In the genomic region with DNA sequence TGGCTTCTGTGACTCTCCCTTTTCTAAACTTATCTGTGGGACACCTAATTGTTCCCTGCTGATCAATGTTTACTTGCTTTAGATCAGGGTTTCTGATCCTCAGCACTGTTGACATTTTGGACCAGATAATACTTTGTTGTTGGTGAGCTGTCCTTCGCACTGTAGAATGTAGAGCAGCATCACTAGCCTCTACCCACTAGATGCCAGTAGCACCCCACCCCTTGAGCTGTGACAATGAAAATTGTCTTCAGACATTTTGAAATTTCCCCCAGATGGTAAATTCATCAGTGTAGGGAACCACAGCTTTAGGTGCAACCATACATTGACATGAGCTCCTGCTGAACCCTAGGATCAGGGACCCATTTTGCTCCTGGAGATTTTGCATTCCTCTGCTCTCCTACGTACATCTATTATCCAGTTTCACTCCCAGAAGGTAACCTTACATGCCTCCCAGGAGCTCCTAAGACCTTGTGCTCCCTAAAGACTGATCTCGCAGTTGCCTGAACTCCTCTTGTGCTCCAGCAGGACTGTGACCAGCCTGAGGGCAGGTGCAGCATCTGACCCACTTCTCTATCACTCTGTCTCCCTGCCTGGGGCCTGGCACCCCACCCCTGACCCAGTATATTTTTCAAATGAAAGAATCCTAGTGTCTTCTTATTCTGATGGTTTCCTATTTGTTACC, we compare ENCODE assay signal across 1 cellular context.
TF ChIP-seq lines count a peak whose summit lies in the region.

No MANE protein-coding gene starts in this region.

TF ChIP-seq in HepG2, 621 proteins besides CTCF, POLR2A, EP300 and RAD21 (continued from another document):
- no peak for TF ChIP-seq DR1 (CRISPR knock-in tag; IDR thresholded peaks at IDR 0.05)
- TF ChIP-seq, protein P1, sequence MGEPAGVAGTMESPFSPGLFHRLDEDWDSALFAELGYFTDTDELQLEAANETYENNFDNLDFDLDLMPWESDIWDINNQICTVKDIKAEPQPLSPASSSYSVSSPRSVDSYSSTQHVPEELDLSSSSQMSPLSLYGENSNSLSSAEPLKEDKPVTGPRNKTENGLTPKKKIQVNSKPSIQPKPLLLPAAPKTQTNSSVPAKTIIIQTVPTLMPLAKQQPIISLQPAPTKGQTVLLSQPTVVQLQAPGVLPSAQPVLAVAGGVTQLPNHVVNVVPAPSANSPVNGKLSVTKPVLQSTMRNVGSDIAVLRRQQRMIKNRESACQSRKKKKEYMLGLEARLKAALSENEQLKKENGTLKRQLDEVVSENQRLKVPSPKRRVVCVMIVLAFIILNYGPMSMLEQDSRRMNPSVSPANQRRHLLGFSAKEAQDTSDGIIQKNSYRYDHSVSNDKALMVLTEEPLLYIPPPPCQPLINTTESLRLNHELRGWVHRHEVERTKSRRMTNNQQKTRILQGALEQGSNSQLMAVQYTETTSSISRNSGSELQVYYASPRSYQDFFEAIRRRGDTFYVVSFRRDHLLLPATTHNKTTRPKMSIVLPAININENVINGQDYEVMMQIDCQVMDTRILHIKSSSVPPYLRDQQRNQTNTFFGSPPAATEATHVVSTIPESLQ (CRISPR knock-in tag; conservative IDR thresholded peaks at IDR 0.05) = no peak
- no peak for TF ChIP-seq ELF4 (CRISPR knock-in tag; IDR thresholded peaks at IDR 0.05; ENCODE audit: borderline replicate concordance)
- no peak for TF ChIP-seq CREB1 (IDR thresholded peaks at IDR 0.05)
- TF ChIP-seq CREB1 (CRISPR knock-in tag; IDR thresholded peaks at IDR 0.05) = no peak
- no peak for TF ChIP-seq ZNF562 (CRISPR knock-in tag; IDR thresholded peaks at IDR 0.05; ENCODE audit: borderline replicate concordance)
- no peak for TF ChIP-seq ZKSCAN1 (IDR thresholded peaks at IDR 0.05; ENCODE audit: low read length)
- TF ChIP-seq PRPF4 (IDR thresholded peaks at IDR 0.05; ENCODE audit: low read depth, low read length, poor library complexity, severe bottlenecking) = no peak
- TF ChIP-seq, protein P2, sequence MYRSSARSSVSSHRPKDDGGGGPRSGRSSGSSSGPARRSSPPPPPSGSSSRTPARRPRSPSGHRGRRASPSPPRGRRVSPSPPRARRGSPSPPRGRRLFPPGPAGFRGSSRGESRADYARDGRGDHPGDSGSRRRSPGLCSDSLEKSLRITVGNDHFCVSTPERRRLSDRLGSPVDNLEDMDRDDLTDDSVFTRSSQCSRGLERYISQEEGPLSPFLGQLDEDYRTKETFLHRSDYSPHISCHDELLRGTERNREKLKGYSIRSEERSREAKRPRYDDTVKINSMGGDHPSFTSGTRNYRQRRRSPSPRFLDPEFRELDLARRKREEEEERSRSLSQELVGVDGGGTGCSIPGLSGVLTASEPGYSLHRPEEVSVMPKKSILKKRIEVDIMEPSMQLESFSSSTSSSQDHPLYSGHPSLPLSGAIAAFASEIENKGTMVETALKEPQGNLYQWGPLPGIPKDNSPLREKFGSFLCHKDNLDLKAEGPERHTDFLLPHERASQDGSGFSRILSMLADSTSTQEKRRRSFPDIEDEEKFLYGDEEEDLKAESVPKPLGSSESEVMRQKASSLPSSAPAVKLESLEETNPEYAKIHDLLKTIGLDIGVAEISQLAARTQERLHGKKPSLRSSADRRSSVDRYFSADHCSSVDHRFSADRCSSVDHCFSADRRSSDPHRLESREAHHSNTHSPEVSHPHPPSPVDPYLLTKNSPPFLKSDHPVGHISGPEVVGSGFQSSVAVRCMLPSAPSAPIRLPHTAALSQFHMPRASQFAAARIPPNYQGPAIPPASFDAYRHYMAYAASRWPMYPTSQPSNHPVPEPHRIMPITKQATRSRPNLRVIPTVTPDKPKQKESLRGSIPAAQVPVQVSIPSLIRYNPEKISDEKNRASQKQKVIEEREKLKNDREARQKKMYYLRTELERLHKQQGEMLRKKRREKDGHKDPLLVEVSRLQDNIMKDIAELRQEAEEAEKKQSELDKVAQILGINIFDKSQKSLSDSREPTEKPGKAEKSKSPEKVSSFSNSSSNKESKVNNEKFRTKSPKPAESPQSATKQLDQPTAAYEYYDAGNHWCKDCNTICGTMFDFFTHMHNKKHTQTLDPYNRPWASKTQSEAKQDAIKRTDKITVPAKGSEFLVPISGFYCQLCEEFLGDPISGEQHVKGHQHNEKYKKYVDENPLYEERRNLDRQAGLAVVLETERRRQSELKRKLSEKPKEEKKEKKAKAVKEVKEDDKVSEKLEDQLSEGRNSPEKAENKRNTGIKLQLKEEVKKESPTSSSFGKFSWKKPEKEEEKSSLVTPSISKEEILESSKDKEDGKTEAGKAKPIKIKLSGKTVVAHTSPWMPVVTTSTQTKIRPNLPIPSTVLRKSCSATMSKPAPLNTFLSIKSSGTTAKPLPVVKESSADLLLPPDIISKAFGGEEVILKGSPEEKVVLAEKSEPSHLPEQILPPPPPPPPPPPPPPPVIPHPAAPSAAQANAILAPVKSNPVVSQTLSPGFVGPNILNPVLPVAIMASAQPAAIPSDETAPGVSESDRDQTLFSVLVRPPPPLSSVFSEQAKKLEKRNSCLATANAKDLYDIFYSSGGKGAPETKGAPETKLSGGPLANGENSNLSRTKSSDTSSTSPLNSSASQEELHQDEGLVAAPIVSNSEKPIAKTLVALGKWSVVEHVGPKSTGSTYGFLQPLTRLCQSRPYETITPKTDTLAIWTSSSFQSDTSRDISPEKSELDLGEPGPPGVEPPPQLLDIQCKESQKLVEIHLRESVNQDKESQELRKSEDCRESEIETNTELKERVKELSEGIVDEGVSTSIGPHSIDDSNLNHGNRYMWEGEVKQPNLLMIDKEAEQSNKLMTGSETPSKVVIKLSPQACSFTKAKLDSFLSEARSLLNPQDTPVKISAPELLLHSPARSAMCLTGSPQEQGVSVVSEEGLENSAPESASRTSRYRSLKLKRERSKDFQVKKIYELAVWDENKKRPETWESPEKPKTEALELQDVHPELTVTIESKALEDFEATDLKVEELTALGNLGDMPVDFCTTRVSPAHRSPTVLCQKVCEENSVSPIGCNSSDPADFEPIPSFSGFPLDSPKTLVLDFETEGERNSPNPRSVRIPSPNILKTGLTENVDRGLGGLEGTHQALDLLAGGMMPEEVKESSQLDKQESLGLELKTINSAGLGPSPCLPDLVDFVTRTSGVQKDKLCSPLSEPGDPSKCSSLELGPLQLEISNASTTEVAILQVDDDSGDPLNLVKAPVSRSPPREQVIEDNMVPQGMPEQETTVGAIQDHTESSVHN (CRISPR knock-in tag; IDR thresholded peaks at IDR 0.05) = no peak
- TF ChIP-seq, protein P3, sequence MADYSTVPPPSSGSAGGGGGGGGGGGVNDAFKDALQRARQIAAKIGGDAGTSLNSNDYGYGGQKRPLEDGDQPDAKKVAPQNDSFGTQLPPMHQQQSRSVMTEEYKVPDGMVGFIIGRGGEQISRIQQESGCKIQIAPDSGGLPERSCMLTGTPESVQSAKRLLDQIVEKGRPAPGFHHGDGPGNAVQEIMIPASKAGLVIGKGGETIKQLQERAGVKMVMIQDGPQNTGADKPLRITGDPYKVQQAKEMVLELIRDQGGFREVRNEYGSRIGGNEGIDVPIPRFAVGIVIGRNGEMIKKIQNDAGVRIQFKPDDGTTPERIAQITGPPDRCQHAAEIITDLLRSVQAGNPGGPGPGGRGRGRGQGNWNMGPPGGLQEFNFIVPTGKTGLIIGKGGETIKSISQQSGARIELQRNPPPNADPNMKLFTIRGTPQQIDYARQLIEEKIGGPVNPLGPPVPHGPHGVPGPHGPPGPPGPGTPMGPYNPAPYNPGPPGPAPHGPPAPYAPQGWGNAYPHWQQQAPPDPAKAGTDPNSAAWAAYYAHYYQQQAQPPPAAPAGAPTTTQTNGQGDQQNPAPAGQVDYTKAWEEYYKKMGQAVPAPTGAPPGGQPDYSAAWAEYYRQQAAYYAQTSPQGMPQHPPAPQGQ (CRISPR knock-in tag; IDR thresholded peaks at IDR 0.05; ENCODE audit: borderline replicate concordance) = no peak
- TF ChIP-seq, protein P4, sequence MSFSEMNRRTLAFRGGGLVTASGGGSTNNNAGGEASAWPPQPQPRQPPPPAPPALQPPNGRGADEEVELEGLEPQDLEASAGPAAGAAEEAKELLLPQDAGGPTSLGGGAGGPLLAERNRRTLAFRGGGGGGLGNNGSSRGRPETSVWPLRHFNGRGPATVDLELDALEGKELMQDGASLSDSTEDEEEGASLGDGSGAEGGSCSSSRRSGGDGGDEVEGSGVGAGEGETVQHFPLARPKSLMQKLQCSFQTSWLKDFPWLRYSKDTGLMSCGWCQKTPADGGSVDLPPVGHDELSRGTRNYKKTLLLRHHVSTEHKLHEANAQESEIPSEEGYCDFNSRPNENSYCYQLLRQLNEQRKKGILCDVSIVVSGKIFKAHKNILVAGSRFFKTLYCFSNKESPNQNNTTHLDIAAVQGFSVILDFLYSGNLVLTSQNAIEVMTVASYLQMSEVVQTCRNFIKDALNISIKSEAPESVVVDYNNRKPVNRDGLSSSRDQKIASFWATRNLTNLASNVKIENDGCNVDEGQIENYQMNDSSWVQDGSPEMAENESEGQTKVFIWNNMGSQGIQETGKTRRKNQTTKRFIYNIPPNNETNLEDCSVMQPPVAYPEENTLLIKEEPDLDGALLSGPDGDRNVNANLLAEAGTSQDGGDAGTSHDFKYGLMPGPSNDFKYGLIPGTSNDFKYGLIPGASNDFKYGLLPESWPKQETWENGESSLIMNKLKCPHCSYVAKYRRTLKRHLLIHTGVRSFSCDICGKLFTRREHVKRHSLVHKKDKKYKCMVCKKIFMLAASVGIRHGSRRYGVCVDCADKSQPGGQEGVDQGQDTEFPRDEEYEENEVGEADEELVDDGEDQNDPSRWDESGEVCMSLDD (CRISPR knock-in tag; IDR thresholded peaks at IDR 0.05; ENCODE audit: borderline replicate concordance) = no peak
- TF ChIP-seq YY1 (IDR thresholded peaks at IDR 0.05; ENCODE audit: insufficient read depth, insufficient replicate concordance, low read depth, low read length) = no peak
- TF ChIP-seq ZNF335 (CRISPR knock-in tag; IDR thresholded peaks at IDR 0.05) = no peak
- no peak for TF ChIP-seq ZBTB21 (CRISPR knock-in tag; IDR thresholded peaks at IDR 0.05)
- TF ChIP-seq KLF13 (CRISPR knock-in tag; IDR thresholded peaks at IDR 0.05) = no peak
- no peak for TF ChIP-seq ZNF550 (CRISPR knock-in tag; IDR thresholded peaks at IDR 0.05; ENCODE audit: borderline replicate concordance)
- no peak for TF ChIP-seq NAIF1 (CRISPR knock-in tag; IDR thresholded peaks at IDR 0.05; ENCODE audit: borderline replicate concordance)
TF ChIP-seq in HepG2: peak in this region for 0.
